30 cellular contexts compared by ENCODE assay signal in genomic region chr13:77138813-77139212, GRCh38.
"Had no signal": no experiment of that assay in that cellular context is flagged by ENCODE, and none has a peak within 500 bp of the region (broad histone marks: within the 10 kb centered on the region; RNA-seq: fewer than 3 reads in every experiment).

No MANE protein-coding gene starts in this region.

- H3K4me3 ChIP-seq: breast epithelium, right atrium auricular region, smooth muscle cell, stomach, thyroid gland, upper lobe of left lung, vagina had no signal

- H3K4me3 Mint-ChIP-seq: activated CD4-positive, alpha-beta memory T cell treated with anti-CD3 and anti-CD28 coated beads for 36 hours; activated CD4-positive, alpha-beta T cell treated with anti-CD3 and anti-CD28 coated beads, Interleukin-2, amount 10 ng/mL, durations not matched to agents 24 days and 14 days; activated naive CD8-positive, alpha-beta T cell treated with anti-CD3 and anti-CD28 coated beads, Interleukin-2, amount 10 ng/mL, durations not matched to agents 7 days and 5 days; activated T-cell treated with anti-CD3 and anti-CD28 coated beads, Interleukin-2, amount 50 U/mL, for 4 hours; naive B cell; neural crest cell; stimulated activated naive B cell treated with anti-CD40 and anti-IgM and Interleukin-4, amounts not matched to agents 10 μg/mL and 1 μg/mL and 100 μg/mL, for 72 hours had no signal

- H3K27me3 ChIP-seq: breast epithelium, right atrium auricular region, stomach, thyroid gland, upper lobe of left lung, vagina had no signal

- H3K27me3 Mint-ChIP-seq: activated CD4-positive, alpha-beta memory T cell treated with anti-CD3 and anti-CD28 coated beads for 36 hours; activated CD4-positive, alpha-beta T cell treated with anti-CD3 and anti-CD28 coated beads, Interleukin-2, amount 10 ng/mL, durations not matched to agents 24 days and 14 days; activated naive CD8-positive, alpha-beta T cell treated with anti-CD3 and anti-CD28 coated beads, Interleukin-2, amount 10 ng/mL, durations not matched to agents 7 days and 5 days; naive B cell; stimulated activated naive B cell treated with anti-CD40 and anti-IgM and Interleukin-4, amounts not matched to agents 10 μg/mL and 1 μg/mL and 100 μg/mL, for 72 hours had no signal

- ATAC-seq: activated T-cell treated with anti-CD3 and anti-CD28 coated beads, Interleukin-2, amount 50 U/mL, for 4 hours; left ventricle myocardium superior; stimulated activated naive B cell treated with anti-CD40 and anti-IgM and Interleukin-4, amounts not matched to agents 10 μg/mL and 1 μg/mL and 100 μg/mL, for 72 hours had no signal

- H3K4me1 ChIP-seq: breast epithelium, parathyroid adenoma, right atrium auricular region, stomach, thyroid gland, upper lobe of left lung, vagina had no signal

- H3K27ac Mint-ChIP-seq: activated CD4-positive, alpha-beta memory T cell treated with anti-CD3 and anti-CD28 coated beads for 36 hours; activated CD4-positive, alpha-beta T cell treated with anti-CD3 and anti-CD28 coated beads, Interleukin-2, amount 10 ng/mL, durations not matched to agents 24 days and 14 days; activated naive CD8-positive, alpha-beta T cell treated with anti-CD3 and anti-CD28 coated beads, Interleukin-2, amount 10 ng/mL, durations not matched to agents 7 days and 5 days; stimulated activated naive B cell treated with anti-CD40 and anti-IgM and Interleukin-4, amounts not matched to agents 10 μg/mL and 1 μg/mL and 100 μg/mL, for 72 hours had no signal

- H3K36me3 ChIP-seq: breast epithelium had no signal

- H3K9me3 ChIP-seq: breast epithelium, right atrium auricular region, stomach, thyroid gland, upper lobe of left lung, vagina had no signal

- H3K9me3 Mint-ChIP-seq: activated CD4-positive, alpha-beta memory T cell treated with anti-CD3 and anti-CD28 coated beads for 36 hours; activated CD4-positive, alpha-beta T cell treated with anti-CD3 and anti-CD28 coated beads, Interleukin-2, amount 10 ng/mL, durations not matched to agents 24 days and 14 days; activated naive CD8-positive, alpha-beta T cell treated with anti-CD3 and anti-CD28 coated beads, Interleukin-2, amount 10 ng/mL, durations not matched to agents 7 days and 5 days; activated T-cell treated with anti-CD3 and anti-CD28 coated beads, Interleukin-2, amount 50 U/mL, for 4 hours; naive B cell; neural crest cell; stimulated activated naive B cell treated with anti-CD40 and anti-IgM and Interleukin-4, amounts not matched to agents 10 μg/mL and 1 μg/mL and 100 μg/mL, for 72 hours had no signal

- DNase-seq: activated CD4-positive, alpha-beta memory T cell treated with anti-CD3 and anti-CD28 coated beads for 36 hours; activated CD4-positive, alpha-beta T cell treated with anti-CD3 and anti-CD28 coated beads, Interleukin-2, amount 10 ng/mL, durations not matched to agents 24 days and 14 days; activated CD4-positive, CD25-positive, alpha-beta regulatory T cell treated with anti-CD3 and anti-CD28 coated beads, Interleukin-2, amount 50 U/mL, for 72 hours; activated CD8-positive, alpha-beta memory T cell treated with anti-CD3 and anti-CD28 coated beads, Interleukin-2, amount 50 U/mL, for 4 hours; activated effector memory CD4-positive, alpha-beta T cell treated with Interleukin-2 at 50 U/mL for 16 hours; activated naive CD4-positive, alpha-beta T cell treated with Interleukin-2 at 50 U/mL for 16 hours; activated naive CD8-positive, alpha-beta T cell treated with anti-CD3 and anti-CD28 coated beads, Interleukin-2, amount 10 ng/mL, durations not matched to agents 7 days and 5 days; activated T-cell treated with anti-CD3 and anti-CD28 coated beads, Interleukin-2, amount 50 U/mL, for 4 hours; central memory CD4-positive, alpha-beta T cell; dermis blood vessel endothelial cell; effector CD8-positive, alpha-beta T cell; islet precursor cell; left ventricle myocardium superior; naive B cell; nucleus accumbens; stimulated activated CD4-positive, alpha-beta T cell treated with anti-CD3 and anti-CD28 coated beads, Interleukin-1b, Interleukin-23, amount 100 ng/mL, for 48 hours; stimulated activated CD4-positive, alpha-beta T cell treated with anti-CD3 and anti-CD28 coated beads, Interleukin-4, amount 100 ng/mL, for 4 hours; stimulated activated CD8-positive, alpha-beta memory T cell treated with anti-CD3 and anti-CD28 coated beads, Interleukin-4, amount 100 ng/mL, for 48 hours; stimulated activated naive B cell treated with anti-CD40 and anti-IgM and Interleukin-4, amounts not matched to agents 10 μg/mL and 1 μg/mL and 100 μg/mL, for 72 hours; stomach; T-helper 2 cell; thyroid gland; upper lobe of left lung had no signal

- H3K27ac ChIP-seq: breast epithelium, epithelial cell of prostate, parathyroid adenoma, right atrium auricular region, stomach, thyroid gland, upper lobe of left lung, vagina had no signal
